In the genomic region with DNA sequence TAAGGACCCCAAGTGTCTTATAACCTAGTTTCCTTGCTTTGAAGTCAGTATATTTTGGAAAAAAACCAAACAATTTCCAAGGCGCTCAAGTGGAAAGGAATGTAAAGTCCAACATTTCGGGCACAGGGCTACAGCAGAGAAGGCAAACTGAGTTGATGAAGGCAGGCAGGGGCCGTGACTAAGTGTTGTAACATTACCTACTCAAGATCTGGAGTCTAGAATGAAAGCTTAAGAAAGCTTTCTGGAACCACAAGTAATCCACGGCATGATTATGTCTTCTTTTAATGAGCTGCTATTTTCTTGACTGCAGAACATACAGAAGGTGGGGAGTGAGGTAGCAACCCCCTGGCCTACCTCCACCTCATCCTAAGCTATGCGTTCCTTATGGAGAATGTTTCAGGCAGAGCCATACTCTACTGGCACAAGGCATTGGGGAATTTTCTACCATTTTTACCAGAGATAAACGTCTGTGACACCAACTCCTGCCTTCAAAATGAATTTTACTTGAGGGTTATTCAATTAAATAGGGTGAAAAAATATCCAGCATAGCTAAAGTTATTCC, we compare ENCODE assay signal across 8 cellular contexts. TPM values are rescaled to one million over a fixed set of nuclear protein-coding genes. Genes with fewer than 3 reads are reported as not detected.
A peak's percentile ranks its signal among the peaks of the same experiment; 100 is the strongest.
DNase-seq lines count a peak whose midpoint lies in the region; ATAC-seq and TF ChIP-seq lines count a peak whose summit lies in the region.

No MANE protein-coding gene starts in this region.

- no peak overlapping the region for H2AFZ ChIP-seq in Loucy (ENCODE audit: low read length)

- POLR2A ChIA-PET in CD4-positive, alpha-beta T cell (lab: Charles Lee), result interaction anchor here (0.7 to 4.8 kb wide), 16 partner anchors 7 to 182 kb away, joined by 3 to 135 read pairs (median 14); partner anchors contain the start of genes ABCF1, ATAT1, C6orf136 and GNL1

- H3K36me3 ChIP-seq in Loucy (ENCODE audit: insufficient read depth, low read length) (peaks cover 18% of the 10 kb centered on the region), mesendoderm (ENCODE audit: control insufficient read depth, insufficient read depth, low read length) (peaks cover 9% of the 10 kb centered on the region)

- H2BK5ac ChIP-seq in mesendoderm (ENCODE audit: low read length), result no peak overlapping the region

- H3K4me2 ChIP-seq in Loucy (ENCODE audit: low read depth, low read length, poor library complexity, severe bottlenecking), result peak overlapping the region; percentile 83
- no peak overlapping the region for H3K4me2 ChIP-seq in mesendoderm (ENCODE audit: low read length)

- intact Hi-C loops in CD4-positive, alpha-beta T cell (cut with DNase I, micrococcal nuclease), result loop anchor here in 1 of 2 experiments (1.0 to 5.0 kb wide), 2 partner anchors 40 to 130 kb away; no protein-coding TSS in a partner anchor

- WGBS in mesendoderm (ENCODE audit: extremely low coverage, insufficient coverage, low lambda C conversion rate), result no CpG with 5 or more reads among the region's 6 CpGs

- no peaks in the 10 kb centered on the region for H3K27me3 ChIP-seq in CD4-positive, alpha-beta T cell (ENCODE audit: control insufficient read depth, insufficient read depth, low read length)
- peaks cover 19% of the 10 kb centered on the region for H3K27me3 ChIP-seq in Loucy (ENCODE audit: insufficient read depth, low read length, poor library complexity, severe bottlenecking)
- no peaks in the 10 kb centered on the region for H3K27me3 ChIP-seq in mesendoderm (ENCODE audit: insufficient read depth, low read length, poor library complexity)

- no peak for ATAC-seq in CD4-positive, alpha-beta T cell (ENCODE audit: poor library complexity)
- ATAC-seq in HG02938 (IDR thresholded peaks at IDR 0.05; ENCODE audit: unreplicated experiment), result no peak

- H3K4ac ChIP-seq in mesendoderm (ENCODE audit: low read depth, low read length), result no peak overlapping the region

- H2AK5ac ChIP-seq in mesendoderm (ENCODE audit: low read length), result no peak overlapping the region

- H4K20me1 ChIP-seq in Loucy (ENCODE audit: insufficient read depth, low read length, poor library complexity, severe bottlenecking), result peaks cover 58% of the 10 kb centered on the region

- H3K4me3 ChIP-seq in Loucy (ENCODE audit: low read length, poor library complexity, severe bottlenecking), result no peak overlapping the region
- H3K4me3 ChIP-seq in cardiac fibroblast (replicated peaks in 1 of 2; ENCODE audit: low read depth in 2 of 2, low read length in 2 of 2), result no peak overlapping the region
- no peak overlapping the region for H3K4me3 ChIP-seq in mesendoderm (ENCODE audit: low read length)

- peaks cover 61% of the 10 kb centered on the region for H3K4me1 Mint-ChIP-seq in CD4-positive, alpha-beta T cell (ENCODE audit: low read depth)
- peaks cover 80% of the 10 kb centered on the region for H3K4me1 Mint-ChIP-seq in nephron progenitor cell

- peak overlapping the region; percentile 92 for H3K27ac ChIP-seq in CD4-positive, alpha-beta T cell (ENCODE audit: low read depth, low read length)
- H3K27ac ChIP-seq in mesendoderm (ENCODE audit: low read depth, low read length), result no peak overlapping the region

- H3K79me2 ChIP-seq in Loucy (ENCODE audit: insufficient read depth, low read length) (peaks cover 56% of the 10 kb centered on the region), mesendoderm (ENCODE audit: control insufficient read depth, insufficient read depth, low read length) (peaks cover 12% of the 10 kb centered on the region)

- H3K18ac ChIP-seq in mesendoderm (ENCODE audit: low read length), result no peak overlapping the region

- H2BK120ac ChIP-seq in mesendoderm (ENCODE audit: low read depth, low read length), result no peak overlapping the region

- peaks cover 68% of the 10 kb centered on the region for H3K36me3 Mint-ChIP-seq in CD4-positive, alpha-beta T cell (ENCODE audit: low read depth)
- H3K36me3 Mint-ChIP-seq in nephron progenitor cell (ENCODE audit: low read depth), result peaks cover 59% of the 10 kb centered on the region

- peaks cover 5% of the 10 kb centered on the region for H3K27me3 Mint-ChIP-seq in CD4-positive, alpha-beta T cell
- H3K27me3 Mint-ChIP-seq in nephron progenitor cell (ENCODE audit: low read depth, poor library complexity), result peaks cover 11% of the 10 kb centered on the region

- H3F3A ChIP-seq in Loucy (ENCODE audit: low read depth), result peaks cover 12% of the 10 kb centered on the region; the same call in 1 of the 2 replicates

- H3K79me1 ChIP-seq in mesendoderm (ENCODE audit: low read length), result peaks cover 5% of the 10 kb centered on the region

- H3K9ac ChIP-seq in Loucy (ENCODE audit: low read depth, low read length, poor library complexity, severe bottlenecking) (no peak overlapping the region), mesendoderm (ENCODE audit: low read length) (no peak overlapping the region)

- peak overlapping the region; percentile 99 for H3K27ac Mint-ChIP-seq in CD4-positive, alpha-beta T cell
- peak overlapping the region; percentile 58 for H3K27ac Mint-ChIP-seq in nephron progenitor cell

- no peaks in the 10 kb centered on the region for H3K9me3 ChIP-seq in CD4-positive, alpha-beta T cell (ENCODE audit: control insufficient read depth, low read length)
- no peaks in the 10 kb centered on the region for H3K9me3 ChIP-seq in Loucy (ENCODE audit: insufficient read depth, low read depth, low read length)

- no peak overlapping the region for H3K23ac ChIP-seq in mesendoderm (ENCODE audit: low read length)

- no peak overlapping the region for H4K8ac ChIP-seq in mesendoderm (ENCODE audit: low read depth, low read length)

- no peak overlapping the region for H3K56ac ChIP-seq in mesendoderm (ENCODE audit: low read length)

- no peaks in the 10 kb centered on the region for H3K9me3 Mint-ChIP-seq in CD4-positive, alpha-beta T cell
- no peaks in the 10 kb centered on the region for H3K9me3 Mint-ChIP-seq in nephron progenitor cell

- no peak for DNase-seq in CD4-positive, alpha-beta T cell
- DNase-seq in cardiac fibroblast (ENCODE audit: low read depth in 2 of 2), result peak; percentile 51 to 62
- peak; percentile 18 for DNase-seq in nephron progenitor cell
- DNase-seq in stimulated activated CD4-positive, alpha-beta T cell treated with anti-CD3 and anti-CD28 coated beads, Interleukin-4, amount 100 ng/mL, for 1 hour, result no peak
- no peak for DNase-seq in cerebellar nuclear complex (lab: John Stamatoyannopoulos, UW)
- DNase-seq in mesendoderm, result no peak

- no peak overlapping the region for H4K5ac ChIP-seq in mesendoderm (ENCODE audit: low read length)

- peaks cover 21% of the 10 kb centered on the region for H3K4me1 ChIP-seq in Loucy (ENCODE audit: insufficient read depth, low read length, poor library complexity, severe bottlenecking)
- H3K4me1 ChIP-seq in mesendoderm (ENCODE audit: control insufficient read depth, low read depth, low read length), result peaks cover 3% of the 10 kb centered on the region

- CTCF ChIA-PET in CD4-positive, alpha-beta T cell (lab: Charles Lee), result interaction anchor here (1.0 to 4.2 kb wide), 9 partner anchors 16 to 131 kb away, joined by 3 to 22 read pairs (median 6); partner anchors contain the start of gene ABCF1

- no peak overlapping the region for H3K4me3 Mint-ChIP-seq in CD4-positive, alpha-beta T cell
- H3K4me3 Mint-ChIP-seq in nephron progenitor cell, result peak overlapping the region; percentile 100

- TF ChIP-seq CTCF in CD4-positive, alpha-beta T cell (IDR thresholded peaks at IDR 0.05), result no peak
- TF ChIP-seq CTCF in Loucy (conservative IDR thresholded peaks at IDR 0.05; ENCODE audit: low read length), result no peak
- TF ChIP-seq CTCF in cardiac fibroblast (IDR thresholded peaks at IDR 0.05; ENCODE audit: low read depth, low read length), result no peak
- TF ChIP-seq CTCF in nephron progenitor cell (IDR thresholded peaks at IDR 0.05), result no peak

- H3K9me2 ChIP-seq in Loucy (replicated peaks; ENCODE audit: low read depth, low read length), result no peaks in the 10 kb centered on the region

- H2BK15ac ChIP-seq in mesendoderm (replicated peaks; ENCODE audit: low read depth), result no peak overlapping the region

RNA-seq across cellular contexts. Expression of gene PPP1R10, which starts 4.3 kb away (rescaled TPM):
- total RNA-seq in CD4-positive, alpha-beta T cell, result 10 to 100 TPM; 92.2 to 95.3 TPM
- 92.3 TPM for polyA plus RNA-seq in mesendoderm (2013, experiment 1 of 2)
- polyA plus RNA-seq in mesendoderm (2013, experiment 2 of 2), result 90.2 TPM

RNA-seq across cellular contexts. Expression of gene MRPS18B, which starts 4.9 kb away (rescaled TPM):
- total RNA-seq in CD4-positive, alpha-beta T cell, result 10 to 100 TPM; 15.3 to 15.5 TPM
- 51.9 TPM for polyA plus RNA-seq in mesendoderm (2013, experiment 1 of 2)
- 53.0 TPM for polyA plus RNA-seq in mesendoderm (2013, experiment 2 of 2)

RNA-seq across cellular contexts. Expression of gene ATAT1, which starts 13.9 kb away (rescaled TPM):
- total RNA-seq in CD4-positive, alpha-beta T cell, result 1 to 10 TPM; 4.1 to 5.2 TPM
- polyA plus RNA-seq in mesendoderm (2013, experiment 1 of 2), result 22.7 TPM
- polyA plus RNA-seq in mesendoderm (2013, experiment 2 of 2), result 22.3 TPM

RNA-seq across cellular contexts. Expression of gene C6orf136, which starts 34.2 kb away (rescaled TPM):
- 10 to 100 TPM; 20.3 to 21.7 TPM for total RNA-seq in CD4-positive, alpha-beta T cell
- 18.8 TPM for polyA plus RNA-seq in mesendoderm (2013, experiment 1 of 2)
- polyA plus RNA-seq in mesendoderm (2013, experiment 2 of 2), result 18.7 TPM

RNA-seq across cellular contexts. Expression of gene ABCF1, which starts 41.5 kb away (rescaled TPM):
- 10 to 100 TPM; 86.1 to 88.0 TPM for total RNA-seq in CD4-positive, alpha-beta T cell
- polyA plus RNA-seq in mesendoderm (2013, experiment 1 of 2), result 106 TPM
- polyA plus RNA-seq in mesendoderm (2013, experiment 2 of 2), result 106 TPM

Comparison
In these comparisons a context has a peak if more than half of its experiments do, and no peak if none do; other contexts are left out.
1. DNase-seq: peak in cardiac fibroblast (2 of 2) and nephron progenitor cell (single experiment); none in CD4-positive, alpha-beta T cell (0 of 10), stimulated activated CD4-positive, alpha-beta T cell treated with anti-CD3 and anti-CD28 coated beads, Interleukin-4, amount 100 ng/mL, for 1 hour (single experiment), cerebellar nuclear complex (0 of 2) and mesendoderm (single experiment).